In the genomic region with DNA sequence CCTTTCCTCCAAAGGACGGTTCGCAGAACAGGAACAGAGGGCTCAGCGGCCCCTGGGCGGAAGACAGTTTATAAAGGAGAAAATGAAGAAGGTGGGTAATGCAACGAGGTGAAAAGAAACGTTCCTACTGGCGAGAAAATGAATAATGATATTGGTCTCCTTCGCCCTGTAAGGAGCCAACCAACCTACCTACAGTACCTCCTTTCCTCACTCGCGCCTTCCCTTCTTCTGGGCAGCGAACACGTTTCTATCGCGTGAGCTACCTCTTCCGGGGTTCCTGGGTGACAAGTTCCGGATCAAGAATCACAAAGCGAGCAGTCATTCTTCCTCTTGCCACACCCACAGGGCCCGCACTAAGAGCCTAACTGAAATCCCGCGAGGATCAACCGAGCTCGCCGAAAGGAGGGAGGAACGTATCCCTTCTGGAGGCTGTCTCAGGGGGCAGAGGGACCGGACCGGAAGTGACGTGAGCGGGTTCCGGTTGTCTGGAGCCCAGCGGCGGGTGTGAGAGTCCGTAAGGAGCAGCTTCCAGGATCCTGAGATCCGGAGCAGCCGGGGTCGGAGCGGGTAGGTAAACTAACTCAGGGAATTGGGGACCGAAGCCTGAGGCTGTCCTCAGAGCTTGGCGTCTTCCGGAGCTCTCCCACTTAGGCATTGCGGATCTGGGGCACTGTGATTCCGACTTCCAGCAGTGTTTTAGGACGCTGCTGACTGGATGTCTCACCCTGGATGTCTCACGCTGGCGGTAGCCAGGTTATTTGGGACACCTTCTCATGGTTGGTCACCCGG, we compare ENCODE assay signal across 1 cellular context.
TF ChIP-seq lines count a peak whose summit lies in the region.

Gene PTRH2 (minus strand): TSS at position 249 of the 789 bp plus-strand sequence. CDS start 9,452 bp downstream, outside the sequence.
Gene VMP1 (plus strand): TSS at position 473 of the 789 bp plus-strand sequence. CDS start 23,793 bp downstream, outside the sequence.

TF ChIP-seq in HepG2, 621 proteins besides CTCF, POLR2A, EP300 and RAD21 (continued from another document and continues in another):
- TF ChIP-seq, protein P1, sequence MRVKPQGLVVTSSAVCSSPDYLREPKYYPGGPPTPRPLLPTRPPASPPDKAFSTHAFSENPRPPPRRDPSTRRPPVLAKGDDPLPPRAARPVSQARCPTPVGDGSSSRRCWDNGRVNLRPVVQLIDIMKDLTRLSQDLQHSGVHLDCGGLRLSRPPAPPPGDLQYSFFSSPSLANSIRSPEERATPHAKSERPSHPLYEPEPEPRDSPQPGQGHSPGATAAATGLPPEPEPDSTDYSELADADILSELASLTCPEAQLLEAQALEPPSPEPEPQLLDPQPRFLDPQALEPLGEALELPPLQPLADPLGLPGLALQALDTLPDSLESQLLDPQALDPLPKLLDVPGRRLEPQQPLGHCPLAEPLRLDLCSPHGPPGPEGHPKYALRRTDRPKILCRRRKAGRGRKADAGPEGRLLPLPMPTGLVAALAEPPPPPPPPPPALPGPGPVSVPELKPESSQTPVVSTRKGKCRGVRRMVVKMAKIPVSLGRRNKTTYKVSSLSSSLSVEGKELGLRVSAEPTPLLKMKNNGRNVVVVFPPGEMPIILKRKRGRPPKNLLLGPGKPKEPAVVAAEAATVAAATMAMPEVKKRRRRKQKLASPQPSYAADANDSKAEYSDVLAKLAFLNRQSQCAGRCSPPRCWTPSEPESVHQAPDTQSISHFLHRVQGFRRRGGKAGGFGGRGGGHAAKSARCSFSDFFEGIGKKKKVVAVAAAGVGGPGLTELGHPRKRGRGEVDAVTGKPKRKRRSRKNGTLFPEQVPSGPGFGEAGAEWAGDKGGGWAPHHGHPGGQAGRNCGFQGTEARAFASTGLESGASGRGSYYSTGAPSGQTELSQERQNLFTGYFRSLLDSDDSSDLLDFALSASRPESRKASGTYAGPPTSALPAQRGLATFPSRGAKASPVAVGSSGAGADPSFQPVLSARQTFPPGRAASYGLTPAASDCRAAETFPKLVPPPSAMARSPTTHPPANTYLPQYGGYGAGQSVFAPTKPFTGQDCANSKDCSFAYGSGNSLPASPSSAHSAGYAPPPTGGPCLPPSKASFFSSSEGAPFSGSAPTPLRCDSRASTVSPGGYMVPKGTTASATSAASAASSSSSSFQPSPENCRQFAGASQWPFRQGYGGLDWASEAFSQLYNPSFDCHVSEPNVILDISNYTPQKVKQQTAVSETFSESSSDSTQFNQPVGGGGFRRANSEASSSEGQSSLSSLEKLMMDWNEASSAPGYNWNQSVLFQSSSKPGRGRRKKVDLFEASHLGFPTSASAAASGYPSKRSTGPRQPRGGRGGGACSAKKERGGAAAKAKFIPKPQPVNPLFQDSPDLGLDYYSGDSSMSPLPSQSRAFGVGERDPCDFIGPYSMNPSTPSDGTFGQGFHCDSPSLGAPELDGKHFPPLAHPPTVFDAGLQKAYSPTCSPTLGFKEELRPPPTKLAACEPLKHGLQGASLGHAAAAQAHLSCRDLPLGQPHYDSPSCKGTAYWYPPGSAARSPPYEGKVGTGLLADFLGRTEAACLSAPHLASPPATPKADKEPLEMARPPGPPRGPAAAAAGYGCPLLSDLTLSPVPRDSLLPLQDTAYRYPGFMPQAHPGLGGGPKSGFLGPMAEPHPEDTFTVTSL (CRISPR knock-in tag; IDR thresholded peaks at IDR 0.05; ENCODE audit: borderline replicate concordance) = no peak
- TF ChIP-seq ZNF431 (CRISPR knock-in tag; IDR thresholded peaks at IDR 0.05; ENCODE audit: borderline replicate concordance, low read depth) (0 out of 2 replicates have a peak, but pooled peaks have one; percentile 11), MAFK (conservative IDR thresholded peaks at IDR 0.05 in 1 of 2, IDR thresholded peaks at IDR 0.05 in 1 of 2; ENCODE audit: low read length in 2 of 2) (peak in 1 of 2 experiments; percentile 6; a peak in 1 of 4 replicates), ZNF318 (CRISPR knock-in tag; IDR thresholded peaks at IDR 0.05) (peak; percentile 23; the same call in 1 of the 2 replicates), KDM2A (CRISPR knock-in tag; IDR thresholded peaks at IDR 0.05; ENCODE audit: borderline replicate concordance, low read depth) (peak; percentile 81), ZSCAN9 (CRISPR knock-in tag; IDR thresholded peaks at IDR 0.05; ENCODE audit: borderline replicate concordance) (peak; percentile 89; the same call in 1 of the 2 replicates), SIX1 (CRISPR knock-in tag; IDR thresholded peaks at IDR 0.05; ENCODE audit: borderline replicate concordance) (peak; percentile 38), ISL2 (CRISPR knock-in tag; IDR thresholded peaks at IDR 0.05) (peak; percentile 47), POGZ (CRISPR knock-in tag; IDR thresholded peaks at IDR 0.05) (peak; percentile 95), FOSL2 (CRISPR knock-in tag; IDR thresholded peaks at IDR 0.05) (peak; percentile 73), ZNF607 (CRISPR knock-in tag; IDR thresholded peaks at IDR 0.05; ENCODE audit: borderline replicate concordance) (peak; percentile 74), MED13 (CRISPR knock-in tag; IDR thresholded peaks at IDR 0.05) (0 out of 2 replicates have a peak, but pooled peaks have one; percentile 80), NCOR1 (IDR thresholded peaks at IDR 0.05; ENCODE audit: borderline replicate concordance, low read length) (peak; percentile 67; the same call in 1 of the 2 replicates), SAFB2 (CRISPR knock-in tag; IDR thresholded peaks at IDR 0.05; ENCODE audit: borderline replicate concordance, low read depth) (no peak; the same call in 1 of the 2 replicates), YY1 (IDR thresholded peaks at IDR 0.05; ENCODE audit: insufficient read depth, insufficient replicate concordance, low read depth, low read length) (peak; percentile 57), ZNF512 (CRISPR knock-in tag; IDR thresholded peaks at IDR 0.05) (no peak), ZNF501 (CRISPR knock-in tag; IDR thresholded peaks at IDR 0.05) (peak; percentile 90), KLF6 (CRISPR knock-in tag; IDR thresholded peaks at IDR 0.05) (peak; percentile 82), ZKSCAN1 (IDR thresholded peaks at IDR 0.05; ENCODE audit: low read length) (peak; percentile 57; the same call in 1 of the 2 replicates), ZNF672 (CRISPR knock-in tag; IDR thresholded peaks at IDR 0.05) (no peak), FOXP1 (IDR thresholded peaks at IDR 0.05) (no peak), FOXP1 (CRISPR knock-in tag; IDR thresholded peaks at IDR 0.05) (peak; percentile 39; the same call in 1 of the 2 replicates), ZNF652 (CRISPR knock-in tag; IDR thresholded peaks at IDR 0.05; ENCODE audit: borderline replicate concordance, low read depth) (no peak), IKZF5 (CRISPR knock-in tag; IDR thresholded peaks at IDR 0.05) (peak; percentile 70), GLI4 (CRISPR knock-in tag; IDR thresholded peaks at IDR 0.05; ENCODE audit: borderline replicate concordance) (no peak), CHD2 (IDR thresholded peaks at IDR 0.05; ENCODE audit: low read depth, low read length) (peak; percentile 97), ZNF292 (CRISPR knock-in tag; IDR thresholded peaks at IDR 0.05; ENCODE audit: borderline replicate concordance, low read depth) (peak; percentile 77; the same call in 1 of the 2 replicates), TP53 (CRISPR knock-in tag; conservative IDR thresholded peaks at IDR 0.05) (0 out of 2 replicates have a peak, but pooled peaks have one; percentile 10), GZF1 (CRISPR knock-in tag; IDR thresholded peaks at IDR 0.05) (no peak; the same call in 1 of the 2 replicates), ZNF7 (CRISPR knock-in tag; IDR thresholded peaks at IDR 0.05) (no peak), ZNF20 (CRISPR knock-in tag; IDR thresholded peaks at IDR 0.05) (no peak), ZFP37 (CRISPR knock-in tag; IDR thresholded peaks at IDR 0.05; ENCODE audit: borderline replicate concordance) (peak; percentile 74; the same call in 1 of the 2 replicates), JDP2 (CRISPR knock-in tag; IDR thresholded peaks at IDR 0.05; ENCODE audit: borderline replicate concordance) (no peak)
- TF ChIP-seq, protein P2, sequence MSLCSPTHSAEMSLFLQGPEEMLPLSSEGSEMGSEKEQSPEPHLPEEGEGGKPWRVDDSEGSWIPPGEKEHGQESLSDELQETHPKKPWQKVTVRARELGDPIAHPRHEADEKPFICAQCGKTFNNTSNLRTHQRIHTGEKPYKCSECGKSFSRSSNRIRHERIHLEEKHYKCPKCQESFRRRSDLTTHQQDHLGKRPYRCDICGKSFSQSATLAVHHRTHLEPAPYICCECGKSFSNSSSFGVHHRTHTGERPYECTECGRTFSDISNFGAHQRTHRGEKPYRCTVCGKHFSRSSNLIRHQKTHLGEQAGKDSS (CRISPR knock-in tag; IDR thresholded peaks at IDR 0.05; ENCODE audit: borderline replicate concordance, low read depth) = no peak; the same call in 1 of the 2 replicates
- TF ChIP-seq, protein P3, sequence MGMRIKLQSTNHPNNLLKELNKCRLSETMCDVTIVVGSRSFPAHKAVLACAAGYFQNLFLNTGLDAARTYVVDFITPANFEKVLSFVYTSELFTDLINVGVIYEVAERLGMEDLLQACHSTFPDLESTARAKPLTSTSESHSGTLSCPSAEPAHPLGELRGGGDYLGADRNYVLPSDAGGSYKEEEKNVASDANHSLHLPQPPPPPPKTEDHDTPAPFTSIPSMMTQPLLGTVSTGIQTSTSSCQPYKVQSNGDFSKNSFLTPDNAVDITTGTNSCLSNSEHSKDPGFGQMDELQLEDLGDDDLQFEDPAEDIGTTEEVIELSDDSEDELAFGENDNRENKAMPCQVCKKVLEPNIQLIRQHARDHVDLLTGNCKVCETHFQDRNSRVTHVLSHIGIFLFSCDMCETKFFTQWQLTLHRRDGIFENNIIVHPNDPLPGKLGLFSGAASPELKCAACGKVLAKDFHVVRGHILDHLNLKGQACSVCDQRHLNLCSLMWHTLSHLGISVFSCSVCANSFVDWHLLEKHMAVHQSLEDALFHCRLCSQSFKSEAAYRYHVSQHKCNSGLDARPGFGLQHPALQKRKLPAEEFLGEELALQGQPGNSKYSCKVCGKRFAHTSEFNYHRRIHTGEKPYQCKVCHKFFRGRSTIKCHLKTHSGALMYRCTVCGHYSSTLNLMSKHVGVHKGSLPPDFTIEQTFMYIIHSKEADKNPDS (CRISPR knock-in tag; IDR thresholded peaks at IDR 0.05) = 0 out of 2 replicates have a peak, but pooled peaks have one; percentile 86
